Comparison of ENCODE assay signal across 1 cellular context in genomic region chr3:132722165-132723023, GRCh38.
A peak's percentile ranks its signal among the peaks of the same experiment; 100 is the strongest.
TF ChIP-seq lines count a peak whose summit lies in the region.

A gene with protein sequence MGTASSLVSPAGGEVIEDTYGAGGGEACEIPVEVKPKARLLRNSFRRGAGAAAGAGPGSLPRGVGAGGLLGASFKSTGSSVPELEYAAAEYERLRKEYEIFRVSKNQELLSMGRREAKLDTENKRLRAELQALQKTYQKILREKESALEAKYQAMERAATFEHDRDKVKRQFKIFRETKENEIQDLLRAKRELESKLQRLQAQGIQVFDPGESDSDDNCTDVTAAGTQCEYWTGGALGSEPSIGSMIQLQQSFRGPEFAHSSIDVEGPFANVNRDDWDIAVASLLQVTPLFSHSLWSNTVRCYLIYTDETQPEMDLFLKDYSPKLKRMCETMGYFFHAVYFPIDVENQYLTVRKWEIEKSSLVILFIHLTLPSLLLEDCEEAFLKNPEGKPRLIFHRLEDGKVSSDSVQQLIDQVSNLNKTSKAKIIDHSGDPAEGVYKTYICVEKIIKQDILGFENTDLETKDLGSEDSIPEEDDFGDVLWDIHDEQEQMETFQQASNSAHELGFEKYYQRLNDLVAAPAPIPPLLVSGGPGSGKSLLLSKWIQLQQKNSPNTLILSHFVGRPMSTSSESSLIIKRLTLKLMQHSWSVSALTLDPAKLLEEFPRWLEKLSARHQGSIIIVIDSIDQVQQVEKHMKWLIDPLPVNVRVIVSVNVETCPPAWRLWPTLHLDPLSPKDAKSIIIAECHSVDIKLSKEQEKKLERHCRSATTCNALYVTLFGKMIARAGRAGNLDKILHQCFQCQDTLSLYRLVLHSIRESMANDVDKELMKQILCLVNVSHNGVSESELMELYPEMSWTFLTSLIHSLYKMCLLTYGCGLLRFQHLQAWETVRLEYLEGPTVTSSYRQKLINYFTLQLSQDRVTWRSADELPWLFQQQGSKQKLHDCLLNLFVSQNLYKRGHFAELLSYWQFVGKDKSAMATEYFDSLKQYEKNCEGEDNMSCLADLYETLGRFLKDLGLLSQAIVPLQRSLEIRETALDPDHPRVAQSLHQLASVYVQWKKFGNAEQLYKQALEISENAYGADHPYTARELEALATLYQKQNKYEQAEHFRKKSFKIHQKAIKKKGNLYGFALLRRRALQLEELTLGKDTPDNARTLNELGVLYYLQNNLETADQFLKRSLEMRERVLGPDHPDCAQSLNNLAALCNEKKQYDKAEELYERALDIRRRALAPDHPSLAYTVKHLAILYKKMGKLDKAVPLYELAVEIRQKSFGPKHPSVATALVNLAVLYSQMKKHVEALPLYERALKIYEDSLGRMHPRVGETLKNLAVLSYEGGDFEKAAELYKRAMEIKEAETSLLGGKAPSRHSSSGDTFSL (N-terminal part only) (minus strand): TSS chr3:132722409. CDS start chr3:132722355, 54 bp downstream.

TF ChIP-seq in HepG2, 621 proteins besides CTCF, POLR2A, EP300 and RAD21 (continued from another document and continues in another):
- TF ChIP-seq, protein P1, sequence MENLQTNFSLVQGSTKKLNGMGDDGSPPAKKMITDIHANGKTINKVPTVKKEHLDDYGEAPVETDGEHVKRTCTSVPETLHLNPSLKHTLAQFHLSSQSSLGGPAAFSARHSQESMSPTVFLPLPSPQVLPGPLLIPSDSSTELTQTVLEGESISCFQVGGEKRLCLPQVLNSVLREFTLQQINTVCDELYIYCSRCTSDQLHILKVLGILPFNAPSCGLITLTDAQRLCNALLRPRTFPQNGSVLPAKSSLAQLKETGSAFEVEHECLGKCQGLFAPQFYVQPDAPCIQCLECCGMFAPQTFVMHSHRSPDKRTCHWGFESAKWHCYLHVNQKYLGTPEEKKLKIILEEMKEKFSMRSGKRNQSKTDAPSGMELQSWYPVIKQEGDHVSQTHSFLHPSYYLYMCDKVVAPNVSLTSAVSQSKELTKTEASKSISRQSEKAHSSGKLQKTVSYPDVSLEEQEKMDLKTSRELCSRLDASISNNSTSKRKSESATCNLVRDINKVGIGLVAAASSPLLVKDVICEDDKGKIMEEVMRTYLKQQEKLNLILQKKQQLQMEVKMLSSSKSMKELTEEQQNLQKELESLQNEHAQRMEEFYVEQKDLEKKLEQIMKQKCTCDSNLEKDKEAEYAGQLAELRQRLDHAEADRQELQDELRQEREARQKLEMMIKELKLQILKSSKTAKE (CRISPR knock-in tag; IDR thresholded peaks at IDR 0.05; ENCODE audit: borderline replicate concordance): peak; percentile 65
- TF ChIP-seq, protein P2, sequence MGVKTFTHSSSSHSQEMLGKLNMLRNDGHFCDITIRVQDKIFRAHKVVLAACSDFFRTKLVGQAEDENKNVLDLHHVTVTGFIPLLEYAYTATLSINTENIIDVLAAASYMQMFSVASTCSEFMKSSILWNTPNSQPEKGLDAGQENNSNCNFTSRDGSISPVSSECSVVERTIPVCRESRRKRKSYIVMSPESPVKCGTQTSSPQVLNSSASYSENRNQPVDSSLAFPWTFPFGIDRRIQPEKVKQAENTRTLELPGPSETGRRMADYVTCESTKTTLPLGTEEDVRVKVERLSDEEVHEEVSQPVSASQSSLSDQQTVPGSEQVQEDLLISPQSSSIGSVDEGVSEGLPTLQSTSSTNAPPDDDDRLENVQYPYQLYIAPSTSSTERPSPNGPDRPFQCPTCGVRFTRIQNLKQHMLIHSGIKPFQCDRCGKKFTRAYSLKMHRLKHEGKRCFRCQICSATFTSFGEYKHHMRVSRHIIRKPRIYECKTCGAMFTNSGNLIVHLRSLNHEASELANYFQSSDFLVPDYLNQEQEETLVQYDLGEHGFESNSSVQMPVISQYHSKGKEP (CRISPR knock-in tag; IDR thresholded peaks at IDR 0.05): peak; percentile 46; the same call in 1 of the 2 replicates
- TF ChIP-seq ETV6 (CRISPR knock-in tag; conservative IDR thresholded peaks at IDR 0.05) (no peak), IKZF5 (CRISPR knock-in tag; IDR thresholded peaks at IDR 0.05) (no peak), ARNTL (CRISPR knock-in tag; IDR thresholded peaks at IDR 0.05) (peak; percentile 61; the same call in 1 of the 2 replicates), ZFX (CRISPR knock-in tag; IDR thresholded peaks at IDR 0.05; ENCODE audit: low read depth) (peak; percentile 93), KDM3A (CRISPR knock-in tag; IDR thresholded peaks at IDR 0.05; ENCODE audit: low read depth) (no peak), ZNF572 (CRISPR knock-in tag; IDR thresholded peaks at IDR 0.05) (no peak), HNRNPLL (IDR thresholded peaks at IDR 0.05; ENCODE audit: low read depth, low read length, poor library complexity, severe bottlenecking) (peak; percentile 76), SRSF1 (optimal IDR thresholded peaks at IDR 0.05; ENCODE audit: low read depth, low read length) (no peak), KAT8 (CRISPR knock-in tag; IDR thresholded peaks at IDR 0.05) (0 out of 2 replicates have a peak, but pooled peaks have one; percentile 13), ZNF780A (CRISPR knock-in tag; IDR thresholded peaks at IDR 0.05) (peak; percentile 32; the same call in 1 of the 2 replicates), ZNF589 (CRISPR knock-in tag; conservative IDR thresholded peaks at IDR 0.05) (0 out of 2 replicates have a peak, but pooled peaks have one; percentile 48), MYPOP (CRISPR knock-in tag; IDR thresholded peaks at IDR 0.05) (no peak), ZNF567 (CRISPR knock-in tag; IDR thresholded peaks at IDR 0.05; ENCODE audit: borderline replicate concordance) (0 out of 2 replicates have a peak, but pooled peaks have one; percentile 73), ZKSCAN5 (CRISPR knock-in tag; IDR thresholded peaks at IDR 0.05) (no peak), ZNF777 (CRISPR knock-in tag; IDR thresholded peaks at IDR 0.05) (peak; percentile 63; the same call in 1 of the 2 replicates), ZNF253 (CRISPR knock-in tag; IDR thresholded peaks at IDR 0.05; ENCODE audit: borderline replicate concordance) (0 out of 2 replicates have a peak, but pooled peaks have one; percentile 24), FOSL2 (CRISPR knock-in tag; IDR thresholded peaks at IDR 0.05) (no peak), DNMT1 (CRISPR knock-in tag; IDR thresholded peaks at IDR 0.05) (0 out of 2 replicates have a peak, but pooled peaks have one; percentile 27), ZNF430 (CRISPR knock-in tag; IDR thresholded peaks at IDR 0.05) (peak; percentile 68; the same call in 1 of the 2 replicates), SYNCRIP (IDR thresholded peaks at IDR 0.05; ENCODE audit: insufficient read depth, low read depth, low read length) (no peak), ZNF740 (CRISPR knock-in tag; IDR thresholded peaks at IDR 0.05) (no peak), ZNF460 (CRISPR knock-in tag; IDR thresholded peaks at IDR 0.05; ENCODE audit: borderline replicate concordance) (no peak), NFE2L1 (CRISPR knock-in tag; IDR thresholded peaks at IDR 0.05; ENCODE audit: borderline replicate concordance) (no peak)
- TF ChIP-seq, protein P3, sequence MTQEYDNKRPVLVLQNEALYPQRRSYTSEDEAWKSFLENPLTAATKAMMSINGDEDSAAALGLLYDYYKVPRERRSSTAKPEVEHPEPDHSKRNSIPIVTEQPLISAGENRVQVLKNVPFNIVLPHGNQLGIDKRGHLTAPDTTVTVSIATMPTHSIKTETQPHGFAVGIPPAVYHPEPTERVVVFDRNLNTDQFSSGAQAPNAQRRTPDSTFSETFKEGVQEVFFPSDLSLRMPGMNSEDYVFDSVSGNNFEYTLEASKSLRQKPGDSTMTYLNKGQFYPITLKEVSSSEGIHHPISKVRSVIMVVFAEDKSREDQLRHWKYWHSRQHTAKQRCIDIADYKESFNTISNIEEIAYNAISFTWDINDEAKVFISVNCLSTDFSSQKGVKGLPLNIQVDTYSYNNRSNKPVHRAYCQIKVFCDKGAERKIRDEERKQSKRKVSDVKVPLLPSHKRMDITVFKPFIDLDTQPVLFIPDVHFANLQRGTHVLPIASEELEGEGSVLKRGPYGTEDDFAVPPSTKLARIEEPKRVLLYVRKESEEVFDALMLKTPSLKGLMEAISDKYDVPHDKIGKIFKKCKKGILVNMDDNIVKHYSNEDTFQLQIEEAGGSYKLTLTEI (CRISPR knock-in tag; conservative IDR thresholded peaks at IDR 0.05): no peak
- TF ChIP-seq, protein P4, sequence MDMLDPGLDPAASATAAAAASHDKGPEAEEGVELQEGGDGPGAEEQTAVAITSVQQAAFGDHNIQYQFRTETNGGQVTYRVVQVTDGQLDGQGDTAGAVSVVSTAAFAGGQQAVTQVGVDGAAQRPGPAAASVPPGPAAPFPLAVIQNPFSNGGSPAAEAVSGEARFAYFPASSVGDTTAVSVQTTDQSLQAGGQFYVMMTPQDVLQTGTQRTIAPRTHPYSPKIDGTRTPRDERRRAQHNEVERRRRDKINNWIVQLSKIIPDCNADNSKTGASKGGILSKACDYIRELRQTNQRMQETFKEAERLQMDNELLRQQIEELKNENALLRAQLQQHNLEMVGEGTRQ (IDR thresholded peaks at IDR 0.05; ENCODE audit: low read depth, low read length): no peak
- TF ChIP-seq, protein P4 (CRISPR knock-in tag; IDR thresholded peaks at IDR 0.05; ENCODE audit: borderline replicate concordance): no peak
- TF ChIP-seq, protein P5, sequence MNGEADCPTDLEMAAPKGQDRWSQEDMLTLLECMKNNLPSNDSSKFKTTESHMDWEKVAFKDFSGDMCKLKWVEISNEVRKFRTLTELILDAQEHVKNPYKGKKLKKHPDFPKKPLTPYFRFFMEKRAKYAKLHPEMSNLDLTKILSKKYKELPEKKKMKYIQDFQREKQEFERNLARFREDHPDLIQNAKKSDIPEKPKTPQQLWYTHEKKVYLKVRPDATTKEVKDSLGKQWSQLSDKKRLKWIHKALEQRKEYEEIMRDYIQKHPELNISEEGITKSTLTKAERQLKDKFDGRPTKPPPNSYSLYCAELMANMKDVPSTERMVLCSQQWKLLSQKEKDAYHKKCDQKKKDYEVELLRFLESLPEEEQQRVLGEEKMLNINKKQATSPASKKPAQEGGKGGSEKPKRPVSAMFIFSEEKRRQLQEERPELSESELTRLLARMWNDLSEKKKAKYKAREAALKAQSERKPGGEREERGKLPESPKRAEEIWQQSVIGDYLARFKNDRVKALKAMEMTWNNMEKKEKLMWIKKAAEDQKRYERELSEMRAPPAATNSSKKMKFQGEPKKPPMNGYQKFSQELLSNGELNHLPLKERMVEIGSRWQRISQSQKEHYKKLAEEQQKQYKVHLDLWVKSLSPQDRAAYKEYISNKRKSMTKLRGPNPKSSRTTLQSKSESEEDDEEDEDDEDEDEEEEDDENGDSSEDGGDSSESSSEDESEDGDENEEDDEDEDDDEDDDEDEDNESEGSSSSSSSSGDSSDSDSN (CRISPR knock-in tag; IDR thresholded peaks at IDR 0.05): peak; percentile 90
- TF ChIP-seq, protein P6, sequence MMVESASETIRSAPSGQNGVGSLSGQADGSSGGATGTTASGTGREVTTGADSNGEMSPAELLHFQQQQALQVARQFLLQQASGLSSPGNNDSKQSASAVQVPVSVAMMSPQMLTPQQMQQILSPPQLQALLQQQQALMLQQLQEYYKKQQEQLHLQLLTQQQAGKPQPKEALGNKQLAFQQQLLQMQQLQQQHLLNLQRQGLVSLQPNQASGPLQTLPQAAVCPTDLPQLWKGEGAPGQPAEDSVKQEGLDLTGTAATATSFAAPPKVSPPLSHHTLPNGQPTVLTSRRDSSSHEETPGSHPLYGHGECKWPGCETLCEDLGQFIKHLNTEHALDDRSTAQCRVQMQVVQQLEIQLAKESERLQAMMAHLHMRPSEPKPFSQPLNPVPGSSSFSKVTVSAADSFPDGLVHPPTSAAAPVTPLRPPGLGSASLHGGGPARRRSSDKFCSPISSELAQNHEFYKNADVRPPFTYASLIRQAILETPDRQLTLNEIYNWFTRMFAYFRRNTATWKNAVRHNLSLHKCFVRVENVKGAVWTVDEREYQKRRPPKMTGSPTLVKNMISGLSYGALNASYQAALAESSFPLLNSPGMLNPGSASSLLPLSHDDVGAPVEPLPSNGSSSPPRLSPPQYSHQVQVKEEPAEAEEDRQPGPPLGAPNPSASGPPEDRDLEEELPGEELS (CRISPR knock-in tag; IDR thresholded peaks at IDR 0.05): no peak; the same call in 1 of the 2 replicates
- TF ChIP-seq, protein P7, sequence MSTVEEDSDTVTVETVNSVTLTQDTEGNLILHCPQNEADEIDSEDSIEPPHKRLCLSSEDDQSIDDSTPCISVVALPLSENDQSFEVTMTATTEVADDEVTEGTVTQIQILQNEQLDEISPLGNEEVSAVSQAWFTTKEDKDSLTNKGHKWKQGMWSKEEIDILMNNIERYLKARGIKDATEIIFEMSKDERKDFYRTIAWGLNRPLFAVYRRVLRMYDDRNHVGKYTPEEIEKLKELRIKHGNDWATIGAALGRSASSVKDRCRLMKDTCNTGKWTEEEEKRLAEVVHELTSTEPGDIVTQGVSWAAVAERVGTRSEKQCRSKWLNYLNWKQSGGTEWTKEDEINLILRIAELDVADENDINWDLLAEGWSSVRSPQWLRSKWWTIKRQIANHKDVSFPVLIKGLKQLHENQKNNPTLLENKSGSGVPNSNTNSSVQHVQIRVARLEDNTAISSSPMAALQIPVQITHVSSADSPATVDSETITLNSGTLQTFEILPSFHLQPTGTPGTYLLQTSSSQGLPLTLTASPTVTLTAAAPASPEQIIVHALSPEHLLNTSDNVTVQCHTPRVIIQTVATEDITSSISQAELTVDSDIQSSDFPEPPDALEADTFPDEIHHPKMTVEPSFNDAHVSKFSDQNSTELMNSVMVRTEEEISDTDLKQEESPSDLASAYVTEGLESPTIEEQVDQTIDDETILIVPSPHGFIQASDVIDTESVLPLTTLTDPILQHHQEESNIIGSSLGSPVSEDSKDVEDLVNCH (CRISPR knock-in tag; IDR thresholded peaks at IDR 0.05): no peak
